8 cellular contexts compared by ENCODE assay signal in the genomic region with DNA sequence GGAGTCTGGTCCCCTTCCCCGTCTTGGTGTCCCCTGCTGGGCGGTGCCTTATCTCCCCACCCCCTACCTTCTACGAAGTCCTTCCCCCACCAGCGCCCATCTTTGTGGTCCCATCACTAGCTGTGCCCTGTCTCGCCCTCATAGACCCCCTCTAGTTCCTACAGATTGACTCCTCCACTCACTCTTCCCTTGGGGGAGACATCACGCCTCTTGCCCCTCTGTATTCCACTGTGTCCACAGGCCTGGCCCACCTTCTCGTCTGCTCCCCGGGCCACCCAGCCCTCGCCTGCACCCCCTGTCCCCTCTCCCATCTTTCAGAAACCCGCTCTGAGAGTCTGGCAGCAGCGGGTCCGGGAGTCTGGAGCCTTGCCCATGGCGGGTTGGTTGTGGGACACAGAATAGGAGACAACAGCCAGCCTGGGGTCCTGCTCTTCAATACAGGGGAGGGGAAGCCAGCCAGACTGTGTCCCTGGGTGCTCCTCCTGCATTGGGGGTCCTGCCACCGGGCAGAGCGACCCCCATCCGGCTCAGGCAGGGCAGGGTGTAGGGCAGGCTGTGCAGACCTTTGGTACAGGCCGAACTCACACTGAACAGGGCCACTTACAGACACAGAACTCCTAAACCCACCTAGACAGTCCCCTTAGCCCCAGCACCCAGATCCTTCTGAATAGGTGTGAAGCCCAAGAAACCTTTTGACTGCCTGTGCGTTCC. TPM values are rescaled to one million over a fixed set of nuclear protein-coding genes. Genes with fewer than 3 reads are reported as not detected.
A peak's percentile ranks its signal among the peaks of the same experiment; 100 is the strongest.
DNase-seq lines count a peak whose midpoint lies in the region; ATAC-seq, FAIRE-seq and TF ChIP-seq lines count a peak whose summit lies in the region.

No MANE protein-coding gene starts in this region.

- peak overlapping the region; percentile 12 for H2AFZ ChIP-seq in keratinocyte (ENCODE audit: control insufficient read depth, low read length)

- H3K27me3 ChIP-seq in keratinocyte (ENCODE audit: control insufficient read depth, extremely low read depth, insufficient read depth, low read length) (no peaks in the 10 kb centered on the region), thymus (ENCODE audit: control insufficient read depth, insufficient read depth) (no peaks in the 10 kb centered on the region)

- H3K9me1 ChIP-seq in keratinocyte (ENCODE audit: control insufficient read depth, extremely low read depth, insufficient read depth, low read length), result no peaks in the 10 kb centered on the region

- H3K36me3 ChIP-seq in keratinocyte (ENCODE audit: control insufficient read depth in 2 of 2, extremely low read depth in 1 of 2, insufficient read depth in 2 of 2, low read length in 2 of 2), result peaks cover 15 to 28% of the 10 kb centered on the region in 2 experiments
- peaks cover 15% of the 10 kb centered on the region for H3K36me3 ChIP-seq in thymus (ENCODE audit: control insufficient read depth, insufficient read depth)

- 59% methylated on average over 18 of the region's 18 CpGs for WGBS in thymus

- peaks cover 26% of the 10 kb centered on the region for H3K36me3 Mint-ChIP-seq in activated T-helper 1 cell treated with anti-CD3 and anti-CD28 coated beads, Interleukin-12 subunit alpha, Interleukin-12 subunit beta, Interleukin-2, Interleukin-4 antibody, amounts not matched to agents 30 ng/mL and 10 ng/mL and 1 ng/mL, durations not matched to agents 14 hours and 24 hours and 36 hours (ENCODE audit: low read depth)

- peaks cover 25% of the 10 kb centered on the region for H3K79me2 ChIP-seq in keratinocyte (ENCODE audit: control insufficient read depth, insufficient read depth, low read length)

- ATAC-seq in GM21825 (IDR thresholded peaks at IDR 0.05; ENCODE audit: unreplicated experiment), result peak; percentile 2

- H3K4me3 ChIP-seq in keratinocyte (ENCODE audit: control insufficient read depth in 2 of 3, extremely low read depth in 1 of 3, insufficient read depth in 2 of 3, low read depth in 1 of 3, low read length in 3 of 3), result peak overlapping the region; percentile 72 to 95 (median 85)
- H3K4me3 ChIP-seq in thymus (ENCODE audit: low read length), result peak overlapping the region; percentile 94

- H3K4me1 ChIP-seq in keratinocyte (ENCODE audit: control insufficient read depth, extremely low read depth, insufficient read depth, low read length) (peaks cover 13% of the 10 kb centered on the region), thymus (ENCODE audit: control insufficient read depth, insufficient read depth, low read length) (peaks cover 7% of the 10 kb centered on the region)

- H3K4me3 Mint-ChIP-seq in activated T-helper 1 cell treated with anti-CD3 and anti-CD28 coated beads, Interleukin-12 subunit alpha, Interleukin-12 subunit beta, Interleukin-2, Interleukin-4 antibody, amounts not matched to agents 30 ng/mL and 10 ng/mL and 1 ng/mL, durations not matched to agents 14 hours and 24 hours and 36 hours, result peak overlapping the region; percentile 93

- H3K27me3 Mint-ChIP-seq in activated T-helper 1 cell treated with anti-CD3 and anti-CD28 coated beads, Interleukin-12 subunit alpha, Interleukin-12 subunit beta, Interleukin-2, Interleukin-4 antibody, amounts not matched to agents 30 ng/mL and 10 ng/mL and 1 ng/mL, durations not matched to agents 14 hours and 24 hours and 36 hours (ENCODE audit: insufficient read depth), result peaks cover 1% of the 10 kb centered on the region

- H3K9me3 ChIP-seq in keratinocyte (ENCODE audit: control insufficient read depth, low read depth, low read length), result no peaks in the 10 kb centered on the region
- H3K9me3 ChIP-seq in thymus (ENCODE audit: control insufficient read depth), result no peaks in the 10 kb centered on the region

- dilution Hi-C loops in keratinocyte (cut with MboI; ENCODE audit: extremely low pct_ligation_motif_present, low sequenced_read_pairs), result no loop called here

- H3K27ac Mint-ChIP-seq in activated T-helper 1 cell treated with anti-CD3 and anti-CD28 coated beads, Interleukin-12 subunit alpha, Interleukin-12 subunit beta, Interleukin-2, Interleukin-4 antibody, amounts not matched to agents 30 ng/mL and 10 ng/mL and 1 ng/mL, durations not matched to agents 14 hours and 24 hours and 36 hours, result peak overlapping the region; percentile 95

- intact Hi-C loops in activated T-helper 1 cell treated with anti-CD3 and anti-CD28 coated beads, Interleukin-12 subunit alpha, Interleukin-12 subunit beta, Interleukin-2, Interleukin-4 antibody, amounts not matched to agents 30 ng/mL and 10 ng/mL and 1 ng/mL, durations not matched to agents 14 hours and 24 hours and 36 hours (cut with micrococcal nuclease), result loop anchor here (1.0 to 10.0 kb wide), 3 partner anchors 16 to 723 kb away; no protein-coding TSS in a partner anchor

- TF ChIP-seq CTCF in 22Rv1 (IDR thresholded peaks at IDR 0.05), result no peak
- no peak for TF ChIP-seq CTCF in keratinocyte (optimal IDR thresholded peaks at IDR 0.05 in 1 of 3, IDR thresholded peaks at IDR 0.05 in 1 of 3, conservative IDR thresholded peaks at IDR 0.05 in 1 of 3; ENCODE audit: extremely low read depth in 1 of 3, insufficient read depth in 2 of 3, low read length in 3 of 3)

- H3K9me3 Mint-ChIP-seq in activated T-helper 1 cell treated with anti-CD3 and anti-CD28 coated beads, Interleukin-12 subunit alpha, Interleukin-12 subunit beta, Interleukin-2, Interleukin-4 antibody, amounts not matched to agents 30 ng/mL and 10 ng/mL and 1 ng/mL, durations not matched to agents 14 hours and 24 hours and 36 hours, result no peaks in the 10 kb centered on the region

- peak overlapping the region; percentile 94 for H3K9ac ChIP-seq in keratinocyte (ENCODE audit: control insufficient read depth, extremely low read depth, insufficient read depth, low read length)

- H4K20me1 ChIP-seq in keratinocyte (ENCODE audit: control insufficient read depth, extremely low read depth, insufficient read depth, low read length), result no peaks in the 10 kb centered on the region

- H3K4me1 Mint-ChIP-seq in activated T-helper 1 cell treated with anti-CD3 and anti-CD28 coated beads, Interleukin-12 subunit alpha, Interleukin-12 subunit beta, Interleukin-2, Interleukin-4 antibody, amounts not matched to agents 30 ng/mL and 10 ng/mL and 1 ng/mL, durations not matched to agents 14 hours and 24 hours and 36 hours (ENCODE audit: low read depth), result peaks cover 29% of the 10 kb centered on the region

- no peak for DNase-seq in activated T-helper 1 cell treated with anti-CD3 and anti-CD28 coated beads, Interleukin-12 subunit alpha, Interleukin-12 subunit beta, Interleukin-2, Interleukin-4 antibody, amounts not matched to agents 30 ng/mL and 10 ng/mL and 1 ng/mL, durations not matched to agents 14 hours and 24 hours and 36 hours (ENCODE audit: low spot score)
- DNase-seq in keratinocyte (ENCODE audit: low read depth, low spot score) (no peak), ecto neural progenitor cell (ENCODE audit: low spot score) (no peak), NCI-H2227 (lab: John Stamatoyannopoulos, UW; ENCODE audit: unreplicated experiment) (no peak), NCI-H2029 (lab: John Stamatoyannopoulos, UW) (no peak)

- peak overlapping the region; percentile 97 for H3K27ac ChIP-seq in 22Rv1
- H3K27ac ChIP-seq in keratinocyte (ENCODE audit: control insufficient read depth, insufficient read depth, low read length), result no peak overlapping the region
- H3K27ac ChIP-seq in thymus (ENCODE audit: low read depth), result peak overlapping the region; percentile 100

- peak overlapping the region; percentile 82 for H3K4me2 ChIP-seq in keratinocyte (ENCODE audit: control insufficient read depth, extremely low read depth, insufficient read depth, low read depth, low read length)

- no peak for FAIRE-seq in keratinocyte (lab: Jason Lieb, UNC)

RNA-seq across cellular contexts. Expression of gene RNF187, which starts 1.1 kb away (rescaled TPM):
- total RNA-seq in activated T-helper 1 cell treated with anti-CD3 and anti-CD28 coated beads, Interleukin-12 subunit alpha, Interleukin-12 subunit beta, Interleukin-2, Interleukin-4 antibody, amounts not matched to agents 30 ng/mL and 10 ng/mL and 1 ng/mL, durations not matched to agents 14 hours and 24 hours and 36 hours, result 137 TPM in 2 replicates
- polyA plus RNA-seq in keratinocyte, result 37.2 to 65.8 TPM (median 51.6 TPM) in 3 replicates
- polyA plus RNA-seq in keratinocyte (2011; ENCODE audit: low read depth), result 114 TPM
- polyA plus RNA-seq in keratinocyte (2011; cell fraction: cytosol; rRNA removed), result 42.7 and 67.9 TPM in 2 replicates
- polyA plus RNA-seq in keratinocyte (2011; cell fraction: nucleus; rRNA removed), result 32.5 and 36.7 TPM in 2 replicates
- 85.4 and 103 TPM in 2 replicates for polyA plus RNA-seq in keratinocyte (2012; ENCODE audit: low replicate concordance)
- 39.4 to 67.1 TPM (median 50.0 TPM) in 3 replicates for polyA minus RNA-seq in keratinocyte
- polyA minus RNA-seq in keratinocyte (2011; cell fraction: cytosol; rRNA and poly(A)+ RNA removed), result 92.7 TPM
- polyA minus RNA-seq in keratinocyte (2011; cell fraction: nucleus; rRNA and poly(A)+ RNA removed), result 19.3 and 21.8 TPM in 2 replicates
- 30.0 TPM for polyA plus RNA-seq in thymus
